21 cellular contexts compared by ENCODE assay signal in genomic region chr22:48242461-48242864, GRCh38.
"Had no signal": no experiment of that assay in that cellular context is flagged by ENCODE, and none has a peak within 500 bp of the region (broad histone marks: within the 10 kb centered on the region; RNA-seq: fewer than 3 reads in every experiment).

No MANE protein-coding gene starts in this region.

- H3K4me1 ChIP-seq: breast epithelium, left ventricle myocardium inferior, pancreas, psoas muscle, right atrium auricular region, suprapubic skin, transverse colon, vagina had no signal

- H3K4me3 ChIP-seq: breast epithelium, left ventricle myocardium inferior, pancreas, psoas muscle, right atrium auricular region, suprapubic skin, transverse colon, vagina had no signal

- H3K27ac ChIP-seq: breast epithelium, left ventricle myocardium inferior, pancreas, psoas muscle, right atrium auricular region, suprapubic skin, transverse colon, vagina had no signal

- H3K9me3 ChIP-seq: breast epithelium, left ventricle myocardium inferior, pancreas, psoas muscle, right atrium auricular region, suprapubic skin, transverse colon, vagina had no signal

- H3K36me3 ChIP-seq: breast epithelium, left ventricle myocardium inferior, pancreas, right atrium auricular region, suprapubic skin, transverse colon, vagina had no signal

- DNase-seq: activated CD8-positive, alpha-beta memory T cell treated with anti-CD3 and anti-CD28 coated beads, Interleukin-2, amount 50 U/mL, for 4 hours; activated naive CD4-positive, alpha-beta T cell; activated naive CD8-positive, alpha-beta T cell treated with anti-CD3 and anti-CD28 coated beads for 36 hours; activated T-cell treated with anti-CD3 and anti-CD28 coated beads, Interleukin-2, amount 50 U/mL, for 4 hours; cerebellar nuclear complex; effector CD8-positive, alpha-beta T cell; foreskin melanocyte; kidney glomerular epithelial cell; left ventricle myocardium inferior; psoas muscle; stimulated activated CD4-positive, alpha-beta T cell treated with anti-CD3 and anti-CD28 coated beads, Interleukin-12 subunit alpha, Interleukin-12 subunit beta, amount 100 ng/mL, for 4 hours; stimulated activated naive CD8-positive, alpha-beta T cell treated with anti-CD3 and anti-CD28 coated beads, Interleukin-15, amount 100 ng/mL, for 72 hours; T1000; transverse colon had no signal

- H3K27me3 ChIP-seq: pancreas, right atrium auricular region, transverse colon, vagina had no signal

- ATAC-seq: activated T-cell treated with anti-CD3 and anti-CD28 coated beads, Interleukin-2, amount 50 U/mL, for 4 hours; natural killer cell treated with Interleukin-12 subunit alpha and Interleukin-12 subunit beta and Interleukin-15 and Interleukin-18, amount 100 ng/mL, for 72 hours; pancreas; psoas muscle; stimulated activated naive CD8-positive, alpha-beta T cell treated with anti-CD3 and anti-CD28 coated beads, Interleukin-15, amount 100 ng/mL, for 72 hours; WTC11 had no signal
